In the genomic region with DNA sequence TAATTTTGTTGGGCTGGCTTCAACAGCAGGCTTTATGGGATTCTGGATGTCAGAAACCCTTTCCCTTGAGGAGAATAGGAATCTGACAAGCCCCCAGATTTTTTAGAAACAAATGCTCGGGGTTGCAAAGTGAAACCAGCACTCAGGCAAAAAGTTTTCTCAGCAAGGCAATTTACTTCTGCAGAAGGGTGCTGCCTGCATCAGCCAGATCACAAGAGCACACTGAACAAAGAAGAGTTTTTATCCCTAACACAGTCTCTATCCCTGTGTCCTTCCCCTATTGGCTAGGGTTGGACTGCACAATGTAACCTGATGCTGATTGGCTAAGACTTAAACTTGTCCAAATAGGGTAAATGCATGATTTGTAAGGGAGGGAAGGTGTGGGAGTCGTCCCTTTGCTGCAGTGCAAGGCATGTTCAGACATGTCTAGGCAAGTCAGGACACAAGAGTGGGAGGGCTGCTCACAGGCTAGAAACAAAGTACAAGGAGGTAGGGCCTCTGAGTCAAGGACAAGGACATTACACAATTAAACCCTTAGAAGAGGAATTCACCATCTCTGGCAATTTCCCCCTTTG, we compare ENCODE assay signal across 2 cellular contexts.
TF ChIP-seq lines count a peak whose summit lies in the region.

No MANE protein-coding gene starts in this region.

TF ChIP-seq in HEK293, 187 proteins besides CTCF, POLR2A, EP300 and RAD21 (continued from another document):
- TF ChIP-seq, protein P1, sequence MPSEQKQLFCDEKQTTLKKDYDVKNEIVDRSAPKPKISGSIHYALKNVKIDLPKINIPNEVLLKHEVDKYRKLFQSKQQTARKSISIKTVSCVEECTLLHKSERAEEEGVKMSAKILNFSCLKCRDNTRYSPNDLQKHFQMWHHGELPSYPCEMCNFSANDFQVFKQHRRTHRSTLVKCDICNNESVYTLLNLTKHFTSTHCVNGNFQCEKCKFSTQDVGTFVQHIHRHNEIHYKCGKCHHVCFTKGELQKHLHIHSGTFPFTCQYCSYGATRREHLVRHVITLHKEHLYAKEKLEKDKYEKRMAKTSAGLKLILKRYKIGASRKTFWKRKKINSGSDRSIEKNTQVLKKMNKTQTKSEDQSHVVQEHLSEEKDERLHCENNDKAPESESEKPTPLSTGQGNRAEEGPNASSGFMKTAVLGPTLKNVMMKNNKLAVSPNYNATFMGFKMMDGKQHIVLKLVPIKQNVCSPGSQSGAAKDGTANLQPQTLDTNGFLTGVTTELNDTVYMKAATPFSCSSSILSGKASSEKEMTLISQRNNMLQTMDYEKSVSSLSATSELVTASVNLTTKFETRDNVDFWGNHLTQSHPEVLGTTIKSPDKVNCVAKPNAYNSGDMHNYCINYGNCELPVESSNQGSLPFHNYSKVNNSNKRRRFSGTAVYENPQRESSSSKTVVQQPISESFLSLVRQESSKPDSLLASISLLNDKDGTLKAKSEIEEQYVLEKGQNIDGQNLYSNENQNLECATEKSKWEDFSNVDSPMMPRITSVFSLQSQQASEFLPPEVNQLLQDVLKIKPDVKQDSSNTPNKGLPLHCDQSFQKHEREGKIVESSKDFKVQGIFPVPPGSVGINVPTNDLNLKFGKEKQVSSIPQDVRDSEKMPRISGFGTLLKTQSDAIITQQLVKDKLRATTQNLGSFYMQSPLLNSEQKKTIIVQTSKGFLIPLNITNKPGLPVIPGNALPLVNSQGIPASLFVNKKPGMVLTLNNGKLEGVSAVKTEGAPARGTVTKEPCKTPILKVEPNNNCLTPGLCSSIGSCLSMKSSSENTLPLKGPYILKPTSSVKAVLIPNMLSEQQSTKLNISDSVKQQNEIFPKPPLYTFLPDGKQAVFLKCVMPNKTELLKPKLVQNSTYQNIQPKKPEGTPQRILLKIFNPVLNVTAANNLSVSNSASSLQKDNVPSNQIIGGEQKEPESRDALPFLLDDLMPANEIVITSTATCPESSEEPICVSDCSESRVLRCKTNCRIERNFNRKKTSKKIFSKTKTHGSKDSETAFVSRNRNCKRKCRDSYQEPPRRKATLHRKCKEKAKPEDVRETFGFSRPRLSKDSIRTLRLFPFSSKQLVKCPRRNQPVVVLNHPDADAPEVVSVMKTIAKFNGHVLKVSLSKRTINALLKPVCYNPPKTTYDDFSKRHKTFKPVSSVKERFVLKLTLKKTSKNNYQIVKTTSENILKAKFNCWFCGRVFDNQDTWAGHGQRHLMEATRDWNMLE (tag by site-specific recombination; conservative IDR thresholded peaks at IDR 0.05; ENCODE audit: low read depth), result peak; percentile 29; the same call in 1 of the 2 replicates
- TF ChIP-seq TRIM28 (IDR thresholded peaks at IDR 0.05; ENCODE audit: borderline replicate concordance, low read length), result peak; percentile 98
- no peak for TF ChIP-seq ZNF280C (tag by site-specific recombination; IDR thresholded peaks at IDR 0.05)
- TF ChIP-seq SETDB1 (IDR thresholded peaks at IDR 0.05; ENCODE audit: insufficient read length, low read length), result peak; percentile 99
- TF ChIP-seq KLF8 (tag by site-specific recombination; IDR thresholded peaks at IDR 0.05), result no peak
TF ChIP-seq in HEK293: peak in this region for 4.

TF ChIP-seq in neural cell, 6 proteins besides CTCF, POLR2A, EP300 and RAD21:
- TF ChIP-seq, protein P2, sequence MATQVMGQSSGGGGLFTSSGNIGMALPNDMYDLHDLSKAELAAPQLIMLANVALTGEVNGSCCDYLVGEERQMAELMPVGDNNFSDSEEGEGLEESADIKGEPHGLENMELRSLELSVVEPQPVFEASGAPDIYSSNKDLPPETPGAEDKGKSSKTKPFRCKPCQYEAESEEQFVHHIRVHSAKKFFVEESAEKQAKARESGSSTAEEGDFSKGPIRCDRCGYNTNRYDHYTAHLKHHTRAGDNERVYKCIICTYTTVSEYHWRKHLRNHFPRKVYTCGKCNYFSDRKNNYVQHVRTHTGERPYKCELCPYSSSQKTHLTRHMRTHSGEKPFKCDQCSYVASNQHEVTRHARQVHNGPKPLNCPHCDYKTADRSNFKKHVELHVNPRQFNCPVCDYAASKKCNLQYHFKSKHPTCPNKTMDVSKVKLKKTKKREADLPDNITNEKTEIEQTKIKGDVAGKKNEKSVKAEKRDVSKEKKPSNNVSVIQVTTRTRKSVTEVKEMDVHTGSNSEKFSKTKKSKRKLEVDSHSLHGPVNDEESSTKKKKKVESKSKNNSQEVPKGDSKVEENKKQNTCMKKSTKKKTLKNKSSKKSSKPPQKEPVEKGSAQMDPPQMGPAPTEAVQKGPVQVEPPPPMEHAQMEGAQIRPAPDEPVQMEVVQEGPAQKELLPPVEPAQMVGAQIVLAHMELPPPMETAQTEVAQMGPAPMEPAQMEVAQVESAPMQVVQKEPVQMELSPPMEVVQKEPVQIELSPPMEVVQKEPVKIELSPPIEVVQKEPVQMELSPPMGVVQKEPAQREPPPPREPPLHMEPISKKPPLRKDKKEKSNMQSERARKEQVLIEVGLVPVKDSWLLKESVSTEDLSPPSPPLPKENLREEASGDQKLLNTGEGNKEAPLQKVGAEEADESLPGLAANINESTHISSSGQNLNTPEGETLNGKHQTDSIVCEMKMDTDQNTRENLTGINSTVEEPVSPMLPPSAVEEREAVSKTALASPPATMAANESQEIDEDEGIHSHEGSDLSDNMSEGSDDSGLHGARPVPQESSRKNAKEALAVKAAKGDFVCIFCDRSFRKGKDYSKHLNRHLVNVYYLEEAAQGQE (IDR thresholded peaks at IDR 0.05; ENCODE audit: borderline replicate concordance), result no peak
- no peak for TF ChIP-seq MXI1 (conservative IDR thresholded peaks at IDR 0.05; ENCODE audit: poor library complexity, severe bottlenecking)
- no peak for TF ChIP-seq POLR2AphosphoS5 (IDR thresholded peaks at IDR 0.05)
- TF ChIP-seq EZH2 (IDR thresholded peaks at IDR 0.05; ENCODE audit: borderline replicate concordance, insufficient read depth, low read length, poor library complexity, severe bottlenecking), result no peak
TF ChIP-seq in neural cell: peak in this region for 0.
